In genomic region chr1:28208818-28209441, GRCh38 we compare ENCODE assay signal across 8 cellular contexts. TPM values are rescaled to one million over a fixed set of nuclear protein-coding genes. Genes with fewer than 3 reads are reported as not detected.
DNase-seq lines count a peak whose midpoint lies in the region; ATAC-seq lines count a peak whose summit lies in the region.

No MANE protein-coding gene starts in this region.

- H3K9me3 ChIP-seq in SJSA1 (replicated peaks): no peaks in the 10 kb centered on the region

- DNase-seq in DMS153 (lab: John Stamatoyannopoulos, UW): peak; percentile 58
- peak; percentile 29 for DNase-seq in KG1 (lab: John Stamatoyannopoulos, UW)
- DNase-seq in SJSA1 (ENCODE audit: low read depth in 1 of 2, low spot score in 2 of 2): peak; percentile 65 to 66
- peak; percentile 23 for DNase-seq in activated naive CD8-positive, alpha-beta T cell treated with anti-CD3 and anti-CD28 coated beads, Interleukin-2, amount 50 U/mL, for 16 hours (ENCODE audit: low read depth, low spot score)
- DNase-seq in Right ventricle myocardium superior: peak; percentile 49
- peak; percentile 63 for DNase-seq in pulmonary artery endothelial cell (ENCODE audit: low read depth, low spot score)

- H3K27me3 ChIP-seq in SJSA1 (replicated peaks): no peaks in the 10 kb centered on the region

- ATAC-seq in Right ventricle myocardium superior (ENCODE audit: poor library complexity) (peak; percentile 83), HG03521 (IDR thresholded peaks at IDR 0.05; ENCODE audit: unreplicated experiment) (no peak), GM18498 (IDR thresholded peaks at IDR 0.05; ENCODE audit: unreplicated experiment) (no peak)

- H3K27ac ChIP-seq in SJSA1: no peak overlapping the region

- H3K4me1 ChIP-seq in SJSA1 (replicated peaks): no peaks in the 10 kb centered on the region

- H3K4me3 ChIP-seq in SJSA1: no peak overlapping the region

- peaks cover 85% of the 10 kb centered on the region for H3K36me3 ChIP-seq in SJSA1

- intact Hi-C loops in Right ventricle myocardium superior (cut with DNase I): no loop called here

RNA-seq across cellular contexts. Expression of gene DNAJC8, which starts 23.9 kb away (rescaled TPM):
- total RNA-seq in SJSA1 (2014; rRNA removed; shearing (Covaris generic)): 116 and 191 TPM in 2 replicates
- total RNA-seq in Right ventricle myocardium superior: 54.9 TPM
- total RNA-seq in pulmonary artery endothelial cell: 59.2 and 66.2 TPM in 2 replicates

RNA-seq across cellular contexts. Expression of gene ATP5IF1, which starts 27.0 kb away (rescaled TPM):
- total RNA-seq in SJSA1 (2014; rRNA removed; shearing (Covaris generic)): 225 and 252 TPM in 2 replicates
- 358 TPM for total RNA-seq in Right ventricle myocardium superior
- total RNA-seq in pulmonary artery endothelial cell: 121 and 140 TPM in 2 replicates

RNA-seq across cellular contexts. Expression of gene PTAFR, which starts 32.4 kb away (rescaled TPM):
- 0.47 and 0.74 TPM in 2 replicates for total RNA-seq in SJSA1 (2014; rRNA removed; shearing (Covaris generic))
- total RNA-seq in Right ventricle myocardium superior (1.9 TPM), pulmonary artery endothelial cell (0.20 and 0.21 TPM in 2 replicates)

RNA-seq across cellular contexts. Expression of gene SESN2, which starts 50.4 kb away (rescaled TPM):
- 14.7 and 16.0 TPM in 2 replicates for total RNA-seq in SJSA1 (2014; rRNA removed; shearing (Covaris generic))
- total RNA-seq in Right ventricle myocardium superior (2.6 TPM), pulmonary artery endothelial cell (8.6 and 9.1 TPM in 2 replicates)
